9 cellular contexts compared by ENCODE assay signal in the genomic region with DNA sequence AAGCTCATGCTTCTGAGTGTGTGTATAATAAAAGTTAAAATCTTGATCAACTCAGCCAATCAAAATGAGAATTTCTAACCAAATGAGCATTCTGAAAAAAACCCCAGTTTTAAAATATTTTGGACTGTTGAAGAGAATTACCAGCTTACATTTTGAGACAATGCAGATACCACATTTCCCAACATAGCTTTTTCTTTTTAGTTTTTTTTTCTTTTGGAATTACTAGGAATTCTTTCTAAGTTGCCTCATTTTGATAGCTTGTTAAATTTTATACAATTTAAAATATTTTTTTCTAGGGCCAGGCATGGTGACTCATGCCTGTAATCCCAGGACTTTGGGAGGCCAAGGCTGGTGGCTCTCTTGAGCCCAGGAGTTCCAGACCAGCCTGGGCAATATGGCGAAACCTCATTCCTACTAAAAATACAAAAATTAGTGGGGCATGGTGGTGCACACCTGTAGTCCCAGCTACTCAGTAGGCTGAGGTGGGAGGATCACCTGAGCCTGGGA. TPM values are rescaled to one million over a fixed set of nuclear protein-coding genes. Genes with fewer than 3 reads are reported as not detected.
DNase-seq lines count a peak whose midpoint lies in the region; ATAC-seq and TF ChIP-seq lines count a peak whose summit lies in the region.
"Had no signal": no experiment of that assay in that cellular context is flagged by ENCODE, and none has a peak within 500 bp of the region (broad histone marks: within the 10 kb centered on the region; RNA-seq: fewer than 3 reads in every experiment).

No MANE protein-coding gene starts in this region.

- H3K4me1 Mint-ChIP-seq in activated T-helper 2 cell treated with anti-CD3 and anti-CD28 coated beads, Interferon-gamma antibody, Interleukin-2, Interleukin-4, amounts not matched to agents 10 μg/mL and 5 μg/mL and 100 μg/mL, durations not matched to agents 14 hours and 24 hours and 36 hours (ENCODE audit: low read depth): peaks cover 6% of the 10 kb centered on the region

- H2BK120ac ChIP-seq in mesenchymal stem cell (ENCODE audit: low read depth, low read length) (no peak overlapping the region), neuronal stem cell (ENCODE audit: low read depth, low read length) (no peak overlapping the region)

- POLR2A ChIA-PET in HEK293 (lab: Yijun Ruan, JAX): no interaction called here

- no peaks in the 10 kb centered on the region for H3K27me3 Mint-ChIP-seq in activated T-helper 2 cell treated with anti-CD3 and anti-CD28 coated beads, Interferon-gamma antibody, Interleukin-2, Interleukin-4, amounts not matched to agents 10 μg/mL and 5 μg/mL and 100 μg/mL, durations not matched to agents 14 hours and 24 hours and 36 hours (ENCODE audit: low read depth)

- peak overlapping the region; percentile 71 to 88 (median 77) for H3K4me3 ChIP-seq in BLaER1 treated with 17β-estradiol and CSF1 and Interleukin-3, amounts not matched to agents 10 nM and 100 nM
- H3K4me3 ChIP-seq in HEK293 (ENCODE audit: low read depth, low read length) (no peak overlapping the region), mesenchymal stem cell (ENCODE audit: insufficient read depth in 1 of 2, low read depth in 1 of 2, low read length in 2 of 2) (peak overlapping the region in 1 of 2 experiments; percentile 86), neuronal stem cell (ENCODE audit: low read length in 2 of 2) (no peak overlapping the region), testis (no peak overlapping the region)

- H3K4me3 Mint-ChIP-seq in activated T-helper 2 cell treated with anti-CD3 and anti-CD28 coated beads, Interferon-gamma antibody, Interleukin-2, Interleukin-4, amounts not matched to agents 10 μg/mL and 5 μg/mL and 100 μg/mL, durations not matched to agents 14 hours and 24 hours and 36 hours (ENCODE audit: low read depth): peak overlapping the region; percentile 97

- TF ChIP-seq CTCF in HEK293 (tag by site-specific recombination; IDR thresholded peaks at IDR 0.05) (no peak), testis (IDR thresholded peaks at IDR 0.05) (no peak)

- H3K36me3 Mint-ChIP-seq in activated T-helper 2 cell treated with anti-CD3 and anti-CD28 coated beads, Interferon-gamma antibody, Interleukin-2, Interleukin-4, amounts not matched to agents 10 μg/mL and 5 μg/mL and 100 μg/mL, durations not matched to agents 14 hours and 24 hours and 36 hours (ENCODE audit: low read depth): peaks cover 3% of the 10 kb centered on the region

- DNase-seq in activated T-helper 2 cell treated with anti-CD3 and anti-CD28 coated beads, Interferon-gamma antibody, Interleukin-2, Interleukin-4, amounts not matched to agents 10 μg/mL and 5 μg/mL and 100 μg/mL, durations not matched to agents 14 hours and 24 hours and 36 hours (ENCODE audit: low spot score): no peak
- DNase-seq in mesenchymal stem cell: peak; percentile 22
- no peak for DNase-seq in neuronal stem cell (ENCODE audit: low spot score)
- DNase-seq in left lobe of liver (ENCODE audit: low spot score): no peak
- no peak for DNase-seq in C1 segment of cervical spinal cord (lab: John Stamatoyannopoulos, UW)
- DNase-seq in testis: no peak
- DNase-seq: NCI-H2081 had no signal

- peak overlapping the region in 6 of 11 experiments; percentile 16 to 94 (median 90); a peak in 8 of 22 replicates for H3K27ac ChIP-seq in BLaER1 treated with 17β-estradiol and CSF1 and Interleukin-3, amounts not matched to agents 10 nM and 100 nM
- no peak overlapping the region for H3K27ac ChIP-seq in HEK293 (ENCODE audit: extremely low read depth, low read depth, low read length)
- H3K27ac ChIP-seq in mesenchymal stem cell (ENCODE audit: low read length, poor library complexity, severe bottlenecking): peak overlapping the region; percentile 29
- no peak overlapping the region for H3K27ac ChIP-seq in neuronal stem cell (replicated peaks; ENCODE audit: low read length)
- no peak overlapping the region for H3K27ac ChIP-seq in testis

- H4K20me1 ChIP-seq in BLaER1 treated with 17β-estradiol and CSF1 and Interleukin-3, amounts not matched to agents 10 nM and 100 nM: peaks cover 20 to 59% (median 36%) of the 10 kb centered on the region in 11 experiments; a peak in 19 of 22 replicates

- intact Hi-C loops in activated T-helper 2 cell treated with anti-CD3 and anti-CD28 coated beads, Interferon-gamma antibody, Interleukin-2, Interleukin-4, amounts not matched to agents 10 μg/mL and 5 μg/mL and 100 μg/mL, durations not matched to agents 14 hours and 24 hours and 36 hours (cut with micrococcal nuclease): loop anchor here (1.0 to 5.0 kb wide), 2 partner anchors 252 to 392 kb away; no protein-coding TSS in a partner anchor
- intact Hi-C loops in testis (cut with DNase I; ENCODE audit: low total_unique reads): no loop called here

- H2BK15ac ChIP-seq in mesenchymal stem cell (ENCODE audit: low read depth, poor library complexity, severe bottlenecking) (no peak overlapping the region), neuronal stem cell (ENCODE audit: low read length) (no peak overlapping the region)

- WGBS in mesenchymal stem cell: no CpG with 5 or more reads among the region's 1 CpG
- WGBS in neuronal stem cell (ENCODE audit: extremely low coverage in 2 of 2, insufficient read length in 2 of 2, insufficient replicate concordance in 1 of 2), 2 donors: no CpG with 5 or more reads among the region's 1 CpG
- 86 to 93% methylated on average over 1 of the region's 1 CpG for WGBS in testis, 2 donors

- no peaks in the 10 kb centered on the region for H3K9me3 Mint-ChIP-seq in activated T-helper 2 cell treated with anti-CD3 and anti-CD28 coated beads, Interferon-gamma antibody, Interleukin-2, Interleukin-4, amounts not matched to agents 10 μg/mL and 5 μg/mL and 100 μg/mL, durations not matched to agents 14 hours and 24 hours and 36 hours

- no peak for ATAC-seq in left lobe of liver

- no peak overlapping the region for H2AFZ ChIP-seq in mesenchymal stem cell (ENCODE audit: low read depth, low read length)
- no peak overlapping the region for H2AFZ ChIP-seq in neuronal stem cell (ENCODE audit: low read length)

- H3K23ac ChIP-seq in mesenchymal stem cell (ENCODE audit: low read length in 2 of 2): no peak overlapping the region
- no peak overlapping the region for H3K23ac ChIP-seq in neuronal stem cell (ENCODE audit: low read depth, low read length, poor library complexity)

- H4K91ac ChIP-seq in mesenchymal stem cell (ENCODE audit: low read length): no peak overlapping the region
- H4K91ac ChIP-seq in neuronal stem cell (ENCODE audit: low read depth, low read length, poor library complexity): no peak overlapping the region

- no peak overlapping the region for H3K4ac ChIP-seq in mesenchymal stem cell (ENCODE audit: low read depth in 1 of 2, low read length in 2 of 2)
- H3K4ac ChIP-seq in neuronal stem cell (ENCODE audit: low read length): no peak overlapping the region

- H3K18ac ChIP-seq in mesenchymal stem cell (ENCODE audit: low read depth in 1 of 2, low read length in 2 of 2) (no peak overlapping the region), neuronal stem cell (ENCODE audit: low read length) (no peak overlapping the region)

- no peak overlapping the region for H2AK5ac ChIP-seq in mesenchymal stem cell (ENCODE audit: low read length, severe bottlenecking)
- H2AK5ac ChIP-seq in neuronal stem cell (ENCODE audit: low read depth, low read length): no peak overlapping the region

- H3K14ac ChIP-seq in mesenchymal stem cell (ENCODE audit: low read length in 2 of 2): no peak overlapping the region
- no peak overlapping the region for H3K14ac ChIP-seq in neuronal stem cell (ENCODE audit: low read length)

- H3K79me1 ChIP-seq in mesenchymal stem cell (replicated peaks; ENCODE audit: low read length, poor library complexity, severe bottlenecking) (no peaks in the 10 kb centered on the region), neuronal stem cell (ENCODE audit: low read depth, low read length) (no peaks in the 10 kb centered on the region)

- H3K9ac ChIP-seq in BLaER1 treated with 17β-estradiol and CSF1 and Interleukin-3, amounts not matched to agents 10 nM and 100 nM: peak overlapping the region in 6 of 11 experiments; percentile 89 to 94 (median 92); a peak in 11 of 22 replicates
- H3K9ac ChIP-seq in mesenchymal stem cell (ENCODE audit: low read length) (peak overlapping the region; percentile 87), neuronal stem cell (ENCODE audit: low read depth, low read length, poor library complexity) (no peak overlapping the region)

- no peak overlapping the region for H3K27ac Mint-ChIP-seq in activated T-helper 2 cell treated with anti-CD3 and anti-CD28 coated beads, Interferon-gamma antibody, Interleukin-2, Interleukin-4, amounts not matched to agents 10 μg/mL and 5 μg/mL and 100 μg/mL, durations not matched to agents 14 hours and 24 hours and 36 hours

- no peak for TF ChIP-seq POLR2A in testis (IDR thresholded peaks at IDR 0.05)

- H3K27me3 ChIP-seq in BLaER1 treated with 17β-estradiol and CSF1 and Interleukin-3, amounts not matched to agents 10 nM and 100 nM: no peaks in the 10 kb centered on the region
- H3K27me3 ChIP-seq in mesenchymal stem cell (ENCODE audit: control insufficient read depth in 1 of 2, insufficient read depth in 1 of 2, low read length in 2 of 2) (no peaks in the 10 kb centered on the region), neuronal stem cell (ENCODE audit: control insufficient read depth in 3 of 3, insufficient read depth in 3 of 3, low read depth in 1 of 3, low read length in 3 of 3) (no peaks in the 10 kb centered on the region), testis (no peaks in the 10 kb centered on the region)

- H2BK12ac ChIP-seq in mesenchymal stem cell (ENCODE audit: low read length in 2 of 2) (no peak overlapping the region), neuronal stem cell (ENCODE audit: low read length) (no peak overlapping the region)

- peaks cover 4 to 26% (median 13%) of the 10 kb centered on the region in 11 experiments; a peak in 15 of 22 replicates for H3K36me3 ChIP-seq in BLaER1 treated with 17β-estradiol and CSF1 and Interleukin-3, amounts not matched to agents 10 nM and 100 nM
- H3K36me3 ChIP-seq in HEK293 (ENCODE audit: control insufficient read depth in 2 of 2, insufficient read depth in 1 of 2, low read length in 2 of 2) (no peaks in the 10 kb centered on the region), mesenchymal stem cell (ENCODE audit: control insufficient read depth in 1 of 2, insufficient read depth in 2 of 2, low read depth in 1 of 2, low read length in 2 of 2) (no peaks in the 10 kb centered on the region), neuronal stem cell (replicated peaks in 1 of 2; ENCODE audit: control insufficient read depth in 2 of 2, insufficient read depth in 2 of 2, low read length in 2 of 2) (no peaks in the 10 kb centered on the region), testis (ENCODE audit: low read depth, missing control alignments) (no peaks in the 10 kb centered on the region)

- no peak overlapping the region for H4K8ac ChIP-seq in mesenchymal stem cell (ENCODE audit: low read length)
- no peak overlapping the region for H4K8ac ChIP-seq in neuronal stem cell (ENCODE audit: low read depth, low read length)

- peaks cover 22 to 43% (median 36%) of the 10 kb centered on the region in 10 experiments for H3K4me1 ChIP-seq in BLaER1 treated with 17β-estradiol and CSF1 and Interleukin-3, amounts not matched to agents 10 nM and 100 nM
- no peaks in the 10 kb centered on the region; the same call in 1 of the 2 replicates for H3K4me1 ChIP-seq in HEK293 (ENCODE audit: control insufficient read depth, insufficient read depth, low read length)
- H3K4me1 ChIP-seq in mesenchymal stem cell (ENCODE audit: control insufficient read depth, insufficient read depth, low read depth, low read length): peaks cover 5% of the 10 kb centered on the region
- no peaks in the 10 kb centered on the region for H3K4me1 ChIP-seq in neuronal stem cell (ENCODE audit: control insufficient read depth in 2 of 2, insufficient read depth in 1 of 2, low read depth in 1 of 2, low read length in 2 of 2)
- H3K4me1 ChIP-seq in testis: no peaks in the 10 kb centered on the region

- H3K4me2 ChIP-seq in BLaER1 treated with 17β-estradiol and CSF1 and Interleukin-3, amounts not matched to agents 10 nM and 100 nM: peak overlapping the region; percentile 60 to 90 (median 74)
- H3K4me2 ChIP-seq in mesenchymal stem cell (ENCODE audit: low read length, poor library complexity, severe bottlenecking) (no peak overlapping the region), neuronal stem cell (ENCODE audit: insufficient read depth, low read length, poor library complexity, severe bottlenecking) (no peak overlapping the region)

- H2BK5ac ChIP-seq in mesenchymal stem cell (ENCODE audit: low read depth, low read length, poor library complexity, severe bottlenecking) (no peak overlapping the region), neuronal stem cell (ENCODE audit: low read length) (no peak overlapping the region)

- CTCF ChIA-PET in HEK293 (lab: Yijun Ruan, JAX): interaction anchor here (0.6 to 1.3 kb wide), 6 partner anchors 28 to 254 kb away, joined by 3 to 5 read pairs (median 3); no protein-coding TSS in a partner anchor

- peaks cover 4 to 35% (median 22%) of the 10 kb centered on the region in 11 experiments; a peak in 18 of 22 replicates for H3K9me3 ChIP-seq in BLaER1 treated with 17β-estradiol and CSF1 and Interleukin-3, amounts not matched to agents 10 nM and 100 nM (replicated peaks in 1 of 11)
- H3K9me3 ChIP-seq in HEK293 (ENCODE audit: control insufficient read depth, insufficient read depth, low read depth, low read length) (no peaks in the 10 kb centered on the region), mesenchymal stem cell (ENCODE audit: control insufficient read depth, low read length) (no peaks in the 10 kb centered on the region), neuronal stem cell (replicated peaks in 1 of 2; ENCODE audit: control insufficient read depth in 2 of 2, insufficient read depth in 1 of 2, low read depth in 1 of 2, low read length in 2 of 2) (no peaks in the 10 kb centered on the region), testis (no peaks in the 10 kb centered on the region)

RNA-seq across cellular contexts. Expression of a gene that starts 2.2 kb away (rescaled TPM):
- total RNA-seq in activated T-helper 2 cell treated with anti-CD3 and anti-CD28 coated beads, Interferon-gamma antibody, Interleukin-2, Interleukin-4, amounts not matched to agents 10 μg/mL and 5 μg/mL and 100 μg/mL, durations not matched to agents 14 hours and 24 hours and 36 hours: 8.8 and 9.6 TPM in 2 replicates
- 9.7 TPM for polyA plus RNA-seq in mesenchymal stem cell (2013, experiment 1 of 2)
- polyA plus RNA-seq in mesenchymal stem cell (2013, experiment 2 of 2): 10.4 TPM
- polyA plus RNA-seq in neuronal stem cell (2013, experiment 1 of 2): 7.9 TPM
- 8.2 TPM for polyA plus RNA-seq in neuronal stem cell (2013, experiment 2 of 2)
- 4.1 TPM for total RNA-seq in left lobe of liver
- 1 to 10 TPM; 6.1 to 6.6 TPM for total RNA-seq in testis
- 7.8 TPM for polyA plus RNA-seq in testis (ENCODE audit: insufficient read depth, low read depth, low replicate concordance)

Comparison
In these comparisons a context has a peak if more than half of its experiments do, and no peak if none do; other contexts are left out.
1. H3K27ac ChIP-seq: peak in BLaER1 treated with 17β-estradiol and CSF1 and Interleukin-3, amounts not matched to agents 10 nM and 100 nM (6 of 11) and mesenchymal stem cell (single experiment); none in HEK293 (single experiment), neuronal stem cell (single experiment) and testis (0 of 2).
2. H3K4me2 ChIP-seq: peak in BLaER1 treated with 17β-estradiol and CSF1 and Interleukin-3, amounts not matched to agents 10 nM and 100 nM (11 of 11); none in mesenchymal stem cell (single experiment) and neuronal stem cell (single experiment).
3. H3K4me3 ChIP-seq: peak in BLaER1 treated with 17β-estradiol and CSF1 and Interleukin-3, amounts not matched to agents 10 nM and 100 nM (10 of 10); none in HEK293 (single experiment), neuronal stem cell (0 of 2) and testis (0 of 2).